Comparison of ENCODE assay signal across 1 cellular context in the genomic region with DNA sequence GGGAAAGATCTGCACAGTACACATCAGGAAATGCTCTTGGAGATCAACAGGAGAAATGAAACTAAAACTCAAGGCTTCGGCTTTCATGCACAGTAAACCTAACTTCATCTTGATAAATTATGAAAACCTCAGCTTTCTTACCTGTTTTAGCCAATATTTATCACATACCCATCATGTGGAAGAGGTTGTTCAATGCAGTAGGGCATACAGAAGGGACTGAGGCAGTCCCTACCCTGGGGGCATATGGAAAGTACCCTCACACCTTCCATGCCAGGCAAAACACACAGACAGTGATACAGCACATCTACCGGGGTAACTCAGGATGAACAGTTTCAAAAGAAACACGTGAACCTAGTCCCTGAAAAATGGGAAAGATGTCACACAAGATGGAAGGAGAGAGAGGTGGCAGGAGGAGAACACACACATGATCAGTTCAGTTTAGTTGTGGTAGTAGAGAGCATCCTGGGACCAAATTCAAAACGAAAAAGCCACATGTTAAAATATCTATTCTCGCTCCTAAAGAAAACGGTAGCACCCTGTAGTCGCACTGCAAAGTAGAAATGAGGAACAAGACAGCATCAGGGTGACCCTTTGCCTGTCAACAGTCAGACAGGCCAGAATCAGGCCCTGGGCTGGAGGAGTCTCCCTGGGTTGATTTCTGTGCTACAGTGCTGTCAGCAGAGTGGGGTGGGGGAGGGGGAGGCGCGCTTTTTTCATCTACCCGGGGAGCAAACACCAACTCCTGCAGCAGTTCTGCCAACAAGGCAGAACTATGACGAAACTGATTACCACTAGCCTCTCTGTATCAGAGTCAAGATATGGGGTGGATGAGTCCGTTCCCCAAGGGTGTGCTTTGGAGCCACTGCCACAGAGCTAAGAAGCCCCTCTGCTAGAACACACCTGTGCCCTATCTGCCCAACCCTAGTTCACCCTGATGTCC.
A peak's percentile ranks its signal among the peaks of the same experiment; 100 is the strongest.
TF ChIP-seq lines count a peak whose summit lies in the region.

No MANE protein-coding gene starts in this region.

TF ChIP-seq in H1, 55 proteins besides CTCF, POLR2A, EP300 and RAD21:
- TF ChIP-seq CEBPB (IDR thresholded peaks at IDR 0.05; ENCODE audit: low read depth, low read length) (no peak), SIN3A (conservative IDR thresholded peaks at IDR 0.05 in 1 of 2, IDR thresholded peaks at IDR 0.05 in 1 of 2; ENCODE audit: low read depth in 1 of 2, low read length in 2 of 2) (0 out of 4 replicates have a peak, but pooled peaks of 1 of the 2 experiments have one; percentile 31), ASH2L (IDR thresholded peaks at IDR 0.05; ENCODE audit: low read length) (peak; percentile 44), HDAC6 (IDR thresholded peaks at IDR 0.05; ENCODE audit: low read depth, low read length) (no peak), ZNF274 (IDR thresholded peaks at IDR 0.05; ENCODE audit: borderline replicate concordance, extremely low read depth, low read length) (no peak), TAF7 (optimal IDR thresholded peaks at IDR 0.05; ENCODE audit: borderline replicate concordance, low read depth, low read length) (no peak), RFX5 (IDR thresholded peaks at IDR 0.05; ENCODE audit: borderline replicate concordance, low read depth, low read length) (no peak), SAP30 (IDR thresholded peaks at IDR 0.05; ENCODE audit: insufficient read depth, insufficient replicate concordance, low read length) (peak; percentile 16), POU5F1 (IDR thresholded peaks at IDR 0.05; ENCODE audit: low read depth, low read length) (no peak), NRF1 (IDR thresholded peaks at IDR 0.05; ENCODE audit: low read depth, low read length) (no peak), SP1 (IDR thresholded peaks at IDR 0.05; ENCODE audit: low read depth, low read length) (0 out of 2 replicates have a peak, but pooled peaks have one; percentile 47), CHD2 (IDR thresholded peaks at IDR 0.05; ENCODE audit: low read length) (no peak), CREB1 (IDR thresholded peaks at IDR 0.05) (no peak), TCF12 (IDR thresholded peaks at IDR 0.05; ENCODE audit: low read depth, low read length) (no peak), RNF2 (IDR thresholded peaks at IDR 0.05; ENCODE audit: borderline replicate concordance, low read depth, low read length, missing control alignments, poor library complexity, severe bottlenecking) (no peak)
- TF ChIP-seq, protein P1, sequence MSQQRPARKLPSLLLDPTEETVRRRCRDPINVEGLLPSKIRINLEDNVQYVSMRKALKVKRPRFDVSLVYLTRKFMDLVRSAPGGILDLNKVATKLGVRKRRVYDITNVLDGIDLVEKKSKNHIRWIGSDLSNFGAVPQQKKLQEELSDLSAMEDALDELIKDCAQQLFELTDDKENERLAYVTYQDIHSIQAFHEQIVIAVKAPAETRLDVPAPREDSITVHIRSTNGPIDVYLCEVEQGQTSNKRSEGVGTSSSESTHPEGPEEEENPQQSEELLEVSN (IDR thresholded peaks at IDR 0.05): no peak
